Comparison of ENCODE assay signal across 8 cellular contexts in the genomic region with DNA sequence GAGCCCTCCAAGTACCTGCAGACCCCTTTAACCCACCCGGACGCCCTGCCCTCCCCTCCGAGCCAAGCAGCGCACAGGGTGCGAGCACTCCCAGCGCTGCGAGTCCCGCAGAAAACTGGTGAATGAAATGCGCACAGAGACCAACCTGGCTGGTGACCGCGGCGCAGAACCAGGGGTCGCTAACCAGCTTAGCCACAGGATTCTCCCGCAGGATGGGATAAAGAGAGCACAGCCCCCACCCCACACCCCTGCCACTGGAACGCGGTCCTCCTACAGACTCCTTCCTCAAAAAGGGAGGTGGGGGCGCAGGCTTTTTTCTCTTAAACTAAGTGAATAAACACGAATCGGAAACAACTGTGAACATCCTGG. TPM values are rescaled to one million over a fixed set of nuclear protein-coding genes. Genes with fewer than 3 reads are reported as not detected.
DNase-seq lines count a peak whose midpoint lies in the region; ATAC-seq, FAIRE-seq and TF ChIP-seq lines count a peak whose summit lies in the region.

No MANE protein-coding gene starts in this region.

- H3K9me3 ChIP-seq in A549: no peaks in the 10 kb centered on the region
- no peaks in the 10 kb centered on the region for H3K9me3 ChIP-seq in HEK293 (ENCODE audit: control insufficient read depth, insufficient read depth, low read depth, low read length)
- no peaks in the 10 kb centered on the region for H3K9me3 ChIP-seq in endocrine pancreas (ENCODE audit: control insufficient read depth, low read length)
- H3K9me3 ChIP-seq in mucosa of rectum (ENCODE audit: control insufficient read depth in 2 of 2, low read length in 2 of 2): no peaks in the 10 kb centered on the region
- no peaks in the 10 kb centered on the region for H3K9me3 ChIP-seq in upper lobe of right lung

- H3K4me1 Mint-ChIP-seq in WTC11: peaks cover 13% of the 10 kb centered on the region

- no peaks in the 10 kb centered on the region for H3K27me3 ChIP-seq in endocrine pancreas (ENCODE audit: control insufficient read depth, insufficient read depth, low read length)
- no peaks in the 10 kb centered on the region for H3K27me3 ChIP-seq in mucosa of rectum (ENCODE audit: control insufficient read depth in 2 of 2, insufficient read depth in 2 of 2, low read length in 2 of 2)
- no peaks in the 10 kb centered on the region for H3K27me3 ChIP-seq in upper lobe of right lung

- H3K4me3 Mint-ChIP-seq in WTC11: peak overlapping the region; percentile 96

- no peak for TF ChIP-seq POLR2A in A549 (IDR thresholded peaks at IDR 0.05; ENCODE audit: low read length)

- no peak for TF ChIP-seq RAD21 in A549 (conservative IDR thresholded peaks at IDR 0.05 in 1 of 2, IDR thresholded peaks at IDR 0.05 in 1 of 2)

- H3K27me3 Mint-ChIP-seq in WTC11 (ENCODE audit: low read depth): peaks cover 54% of the 10 kb centered on the region

- H3K9me3 Mint-ChIP-seq in WTC11: no peaks in the 10 kb centered on the region

- CTCF ChIA-PET in A549 (lab: Yijun Ruan, JAX): interaction anchor here (0.7 to 1.4 kb wide), 2 partner anchors 9 to 161 kb away, joined by 3 to 4 read pairs; no protein-coding TSS in a partner anchor
- CTCF ChIA-PET in HEK293 (lab: Yijun Ruan, JAX): interaction anchor here (0.6 to 1.6 kb wide), 2 partner anchors 110 to 163 kb away, joined by 4 read pairs; no protein-coding TSS in a partner anchor
- CTCF ChIA-PET in WTC11 (lab: Charles Lee): interaction anchor here (0.9 kb wide), 1 partner anchor 9 kb away, joined by 3 read pairs; no protein-coding TSS in a partner anchor

- H3K9ac ChIP-seq in endocrine pancreas (ENCODE audit: control insufficient read depth, insufficient read depth, low read length) (peak overlapping the region; percentile 99), mucosa of rectum (ENCODE audit: low read depth in 1 of 2, low read length in 2 of 2) (peak overlapping the region; percentile 81 to 93)

- H3K4me3 ChIP-seq in A549 (peak overlapping the region; percentile 91), HEK293 (ENCODE audit: low read depth, low read length) (peak overlapping the region; percentile 96), endocrine pancreas (ENCODE audit: control insufficient read depth, insufficient read depth, low read length) (peak overlapping the region; percentile 84), mucosa of rectum (ENCODE audit: low read length in 2 of 2) (peak overlapping the region; percentile 81 to 97), upper lobe of right lung (peak overlapping the region; percentile 89)

- no peak for TF ChIP-seq CTCF in A549 (IDR thresholded peaks at IDR 0.05)
- TF ChIP-seq CTCF in HEK293 (tag by site-specific recombination; IDR thresholded peaks at IDR 0.05): no peak
- no peak for TF ChIP-seq CTCF in WTC11 (IDR thresholded peaks at IDR 0.05)
- TF ChIP-seq CTCF in upper lobe of right lung (IDR thresholded peaks at IDR 0.05): no peak

- no peak for FAIRE-seq in A549 (lab: Jason Lieb, UNC)

- H3K27ac ChIP-seq in A549 (peak overlapping the region; percentile 85 to 98), HEK293 (ENCODE audit: extremely low read depth, low read depth, low read length) (peak overlapping the region; percentile 100), mucosa of rectum (ENCODE audit: low read depth in 2 of 2, low read length in 2 of 2) (peak overlapping the region; percentile 99), upper lobe of right lung (peak overlapping the region; percentile 96)

- no peak for TF ChIP-seq EP300 in A549 (IDR thresholded peaks at IDR 0.05)

- no peaks in the 10 kb centered on the region for H3K36me3 ChIP-seq in HEK293 (ENCODE audit: control insufficient read depth in 2 of 2, insufficient read depth in 1 of 2, low read length in 2 of 2)
- no peaks in the 10 kb centered on the region for H3K36me3 ChIP-seq in endocrine pancreas (ENCODE audit: control insufficient read depth, insufficient read depth, low read length)
- H3K36me3 ChIP-seq in mucosa of rectum (ENCODE audit: control insufficient read depth in 2 of 2, insufficient read depth in 2 of 2, low read length in 2 of 2): no peaks in the 10 kb centered on the region
- no peaks in the 10 kb centered on the region for H3K36me3 ChIP-seq in upper lobe of right lung

- no peaks in the 10 kb centered on the region for H3K36me3 Mint-ChIP-seq in WTC11

- peak overlapping the region; percentile 89 for H3K27ac Mint-ChIP-seq in WTC11

- no peak for DNase-seq in A549 (ENCODE audit: low read depth in 1 of 2, low spot score in 1 of 2)
- peak; percentile 49 for DNase-seq in WTC11 (ENCODE audit: low spot score)
- DNase-seq in upper lobe of right lung: peak; percentile 65
- no peak for DNase-seq in NK-92 (lab: John Stamatoyannopoulos, UW; ENCODE audit: unreplicated experiment)

- WGBS in A549 (ENCODE audit: missing lambda C conversion rate): 2% methylated on average over 16 of the region's 19 CpGs

- POLR2A ChIA-PET in A549 (lab: Yijun Ruan, JAX): interaction anchor here (2.1 to 4.6 kb wide), 2 partner anchors 217 to 242 kb away, joined by 4 to 103 read pairs; no protein-coding TSS in a partner anchor
- POLR2A ChIA-PET in HEK293 (lab: Yijun Ruan, JAX): interaction anchor here (1.0 kb wide), 1 partner anchor 155 kb away, joined by 3 read pairs; no protein-coding TSS in a partner anchor
- POLR2A ChIA-PET in WTC11 (lab: Charles Lee): no interaction called here

- no peak for ATAC-seq in A549
- ATAC-seq in WTC11: peak; percentile 2; the same call in 1 of the 2 replicates
- no peak for ATAC-seq in upper lobe of right lung
- no peak for ATAC-seq in HG03196 (IDR thresholded peaks at IDR 0.05; ENCODE audit: unreplicated experiment)

- H3K4me1 ChIP-seq in A549 (peaks cover 45% of the 10 kb centered on the region), HEK293 (ENCODE audit: control insufficient read depth, insufficient read depth, low read length) (peaks cover 23% of the 10 kb centered on the region), endocrine pancreas (ENCODE audit: control insufficient read depth, insufficient read depth, low read length) (peaks cover 27% of the 10 kb centered on the region), mucosa of rectum (ENCODE audit: control insufficient read depth in 2 of 2, insufficient read depth in 2 of 2, low read length in 2 of 2) (peaks cover 5 to 10% of the 10 kb centered on the region in 2 donors), upper lobe of right lung (peaks cover 11% of the 10 kb centered on the region)

- intact Hi-C loops in upper lobe of right lung (cut with DNase I): no loop called here

- H3K4me2 ChIP-seq in A549: peak overlapping the region; percentile 93

TF ChIP-seq in A549, 52 proteins besides CTCF, POLR2A, EP300 and RAD21:
- TF ChIP-seq RFX5 (IDR thresholded peaks at IDR 0.05) (no peak), CHD4 (IDR thresholded peaks at IDR 0.05; ENCODE audit: borderline replicate concordance) (no peak), ZSCAN20 (CRISPR knock-in tag; IDR thresholded peaks at IDR 0.05) (no peak), HDAC2 (IDR thresholded peaks at IDR 0.05) (no peak), HOXB13 (CRISPR knock-in tag; IDR thresholded peaks at IDR 0.05; ENCODE audit: low read depth) (no peak), RARB (CRISPR knock-in tag; IDR thresholded peaks at IDR 0.05) (no peak), PHF8 (IDR thresholded peaks at IDR 0.05; ENCODE audit: borderline replicate concordance, low read depth) (no peak), JUNB (IDR thresholded peaks at IDR 0.05) (no peak), FOSL2 (IDR thresholded peaks at IDR 0.05) (no peak), FOSL2 (CRISPR knock-in tag; IDR thresholded peaks at IDR 0.05) (no peak), EHF (CRISPR knock-in tag; IDR thresholded peaks at IDR 0.05) (no peak)

TF ChIP-seq in HEK293, 187 proteins besides CTCF, POLR2A, EP300 and RAD21 (continues in another document):
- peak; percentile 13; the same call in 1 of the 2 replicates for TF ChIP-seq ZNF335 (tag by site-specific recombination; conservative IDR thresholded peaks at IDR 0.05)
- 0 out of 2 replicates have a peak, but pooled peaks have one; percentile 4 for TF ChIP-seq ZNF768 (tag by site-specific recombination; IDR thresholded peaks at IDR 0.05)
- TF ChIP-seq, protein P1, sequence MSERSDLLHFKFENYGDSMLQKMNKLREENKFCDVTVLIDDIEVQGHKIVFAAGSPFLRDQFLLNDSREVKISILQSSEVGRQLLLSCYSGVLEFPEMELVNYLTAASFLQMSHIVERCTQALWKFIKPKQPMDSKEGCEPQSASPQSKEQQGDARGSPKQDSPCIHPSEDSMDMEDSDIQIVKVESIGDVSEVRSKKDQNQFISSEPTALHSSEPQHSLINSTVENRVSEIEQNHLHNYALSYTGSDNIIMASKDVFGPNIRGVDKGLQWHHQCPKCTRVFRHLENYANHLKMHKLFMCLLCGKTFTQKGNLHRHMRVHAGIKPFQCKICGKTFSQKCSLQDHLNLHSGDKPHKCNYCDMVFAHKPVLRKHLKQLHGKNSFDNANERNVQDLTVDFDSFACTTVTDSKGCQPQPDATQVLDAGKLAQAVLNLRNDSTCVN (tag by site-specific recombination; optimal IDR thresholded peaks at IDR 0.05): peak; percentile 41

TF ChIP-seq in WTC11, 78 proteins besides CTCF, POLR2A, EP300 and RAD21:
- TF ChIP-seq MYBL2 (CRISPR knock-in tag; IDR thresholded peaks at IDR 0.05) (no peak), NFE2L1 (CRISPR knock-in tag; IDR thresholded peaks at IDR 0.05) (no peak), GTF2I (CRISPR knock-in tag; conservative IDR thresholded peaks at IDR 0.05) (no peak), SP1 (CRISPR knock-in tag; conservative IDR thresholded peaks at IDR 0.05) (no peak), EMX1 (CRISPR knock-in tag; IDR thresholded peaks at IDR 0.05) (no peak), ZNF263 (CRISPR knock-in tag; IDR thresholded peaks at IDR 0.05; ENCODE audit: low read depth) (no peak), ELF4 (CRISPR knock-in tag; IDR thresholded peaks at IDR 0.05; ENCODE audit: low read depth) (no peak), ZNF138 (CRISPR knock-in tag; conservative IDR thresholded peaks at IDR 0.05) (no peak)
TF ChIP-seq in WTC11: peak in this region for 0.

RNA-seq across cellular contexts. Expression of a gene that starts 1.0 kb away (rescaled TPM):
- polyA plus RNA-seq in A549 (2011; rRNA removed) (132 and 142 TPM in 2 replicates), A549 (2017; fragmentation: RNase III; extraction: RNeasy Plus Mini Kit Qiagen cat#74134 plus additional on column Dnase treatment) (52.7 to 56.2 TPM (median 56.0 TPM) in 3 replicates)
- polyA plus RNA-seq in A549 (2012; cell fraction: cytosol; rRNA removed): 10.9 and 11.0 TPM in 2 replicates
- 8.7 and 14.5 TPM in 2 replicates for polyA plus RNA-seq in A549 (2012; cell fraction: nucleus; rRNA removed)
- 66.7 and 74.1 TPM in 2 replicates for polyA minus RNA-seq in A549 (2011; rRNA and poly(A)+ RNA removed)
- total RNA-seq in WTC11 (2021) (29.6 to 31.7 TPM (median 31.3 TPM) in 3 replicates), upper lobe of right lung (46.6 TPM)

Comparison
In these comparisons a context has a peak if more than half of its experiments do, and no peak if none do; other contexts are left out.
1. DNase-seq: peak in WTC11 (single experiment) and upper lobe of right lung (single experiment); none in A549 (0 of 2) and NK-92 (single experiment).
2. Peak in every context shown above with its lines, with median percentiles within 50 percentile points of each other: H3K27ac ChIP-seq and H3K4me3 ChIP-seq.